17 cellular contexts compared by ENCODE assay signal in the genomic region with DNA sequence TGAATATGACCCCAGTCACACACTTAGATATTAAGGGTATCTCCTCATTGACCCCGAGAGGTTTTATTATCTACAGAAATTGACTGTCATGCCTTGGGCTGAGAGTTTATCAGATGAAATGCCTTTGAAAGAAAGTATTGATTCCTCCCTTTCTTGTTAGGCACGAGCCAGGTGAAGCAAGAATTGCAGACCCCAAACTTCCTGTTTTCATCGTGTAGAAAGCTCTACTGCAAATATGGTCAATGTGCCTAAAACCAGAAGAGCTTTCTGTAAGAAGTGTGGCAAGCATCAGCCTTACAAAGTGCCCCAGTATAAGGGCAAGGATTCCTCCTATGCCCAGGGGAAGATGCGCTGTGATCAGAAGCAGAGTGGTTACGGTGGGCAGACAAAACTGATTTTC.
"Had no signal": no experiment of that assay in that cellular context is flagged by ENCODE, and none has a peak within 500 bp of the region (broad histone marks: within the 10 kb centered on the region; RNA-seq: fewer than 3 reads in every experiment).

No MANE protein-coding gene starts in this region.

- H3K4me1 ChIP-seq: thyroid gland had no signal

- DNase-seq: activated CD4-positive, alpha-beta memory T cell treated with anti-CD3 and anti-CD28 coated beads, Interleukin-2, amount 10 ng/mL, durations not matched to agents 7 days and 5 days; activated CD4-positive, alpha-beta T cell treated with anti-CD3 and anti-CD28 coated beads for 4 hours; activated CD8-positive, alpha-beta memory T cell treated with anti-CD3 and anti-CD28 coated beads, Interleukin-2, amount 50 U/mL, for 4 hours; activated effector memory CD4-positive, alpha-beta T cell treated with anti-CD3 and anti-CD28 coated beads, Interleukin-2, amount 50 U/mL, for 16 hours; activated T-cell treated with anti-CD3 and anti-CD28 coated beads, Interleukin-2, amount 50 U/mL, for 48 hours; aorta; effector memory CD4-positive, alpha-beta T cell; foreskin fibroblast; hypothalamus; left ventricle myocardium superior; mesendoderm; occipital lobe; stimulated activated CD4-positive, alpha-beta T cell treated with anti-CD3 and anti-CD28 coated beads, Interleukin-2, amount 100 ng/mL, for 48 hours; thyroid gland had no signal

- H3K27ac Mint-ChIP-seq: activated CD4-positive, alpha-beta memory T cell treated with anti-CD3 and anti-CD28 coated beads, Interleukin-2, amount 10 ng/mL, durations not matched to agents 7 days and 5 days; dendritic cell treated with granulocyte-macrophage colony-stimulating factor and Interleukin-4, amounts not matched to agents 40 ng/mL and 50 ng/mL, for 4 days; nephron; stimulated activated memory B cell treated with anti-CD40 and anti-IgM and Interleukin-4, amounts not matched to agents 10 μg/mL and 1 μg/mL and 100 μg/mL, for 72 hours had no signal

- H3K4me3 Mint-ChIP-seq: activated CD4-positive, alpha-beta memory T cell treated with anti-CD3 and anti-CD28 coated beads, Interleukin-2, amount 10 ng/mL, durations not matched to agents 7 days and 5 days; dendritic cell treated with granulocyte-macrophage colony-stimulating factor and Interleukin-4, amounts not matched to agents 40 ng/mL and 50 ng/mL, for 4 days; nephron; stimulated activated memory B cell treated with anti-CD40 and anti-IgM and Interleukin-4, amounts not matched to agents 10 μg/mL and 1 μg/mL and 100 μg/mL, for 72 hours had no signal

- H3K27me3 Mint-ChIP-seq: stimulated activated memory B cell treated with anti-CD40 and anti-IgM and Interleukin-4, amounts not matched to agents 10 μg/mL and 1 μg/mL and 100 μg/mL, for 72 hours had no signal

- H3K4me1 Mint-ChIP-seq: nephron had no signal

- H3K36me3 ChIP-seq: thyroid gland had no signal

- H3K4me3 ChIP-seq: thyroid gland had no signal

- H3K9me3 Mint-ChIP-seq: activated CD4-positive, alpha-beta memory T cell treated with anti-CD3 and anti-CD28 coated beads, Interleukin-2, amount 10 ng/mL, durations not matched to agents 7 days and 5 days; dendritic cell treated with granulocyte-macrophage colony-stimulating factor and Interleukin-4, amounts not matched to agents 40 ng/mL and 50 ng/mL, for 4 days; nephron; stimulated activated memory B cell treated with anti-CD40 and anti-IgM and Interleukin-4, amounts not matched to agents 10 μg/mL and 1 μg/mL and 100 μg/mL, for 72 hours had no signal

- H3K27ac ChIP-seq: thyroid gland had no signal

- H3K9me3 ChIP-seq: thyroid gland had no signal

- ATAC-seq: left ventricle myocardium superior; stimulated activated memory B cell treated with anti-CD40 and anti-IgM and Interleukin-4, amounts not matched to agents 10 μg/mL and 1 μg/mL and 100 μg/mL, for 72 hours had no signal

- H3K27me3 ChIP-seq: thyroid gland had no signal
